1 cellular context compared by ENCODE assay signal in genomic region chr7:134886353-134887057, GRCh38.
A peak's percentile ranks its signal among the peaks of the same experiment; 100 is the strongest.
TF ChIP-seq lines count a peak whose summit lies in the region.

No MANE protein-coding gene starts in this region.

TF ChIP-seq in HEK293, 187 proteins besides CTCF, POLR2A, EP300 and RAD21 (continued from another document and continues in another):
- TF ChIP-seq ZNF26 (tag by site-specific recombination; IDR thresholded peaks at IDR 0.05) (no peak), ZNF776 (tag by site-specific recombination; IDR thresholded peaks at IDR 0.05; ENCODE audit: borderline replicate concordance) (no peak), SALL2 (tag by site-specific recombination; IDR thresholded peaks at IDR 0.05; ENCODE audit: borderline replicate concordance) (no peak), ZNF639 (tag by site-specific recombination; IDR thresholded peaks at IDR 0.05) (peak; percentile 87), ZNF600 (tag by site-specific recombination; IDR thresholded peaks at IDR 0.05) (no peak), ZNF548 (tag by site-specific recombination; IDR thresholded peaks at IDR 0.05) (no peak), TCF7L2 (IDR thresholded peaks at IDR 0.05; ENCODE audit: borderline replicate concordance, low read depth, low read length) (peak; percentile 98), ZNF677 (tag by site-specific recombination; IDR thresholded peaks at IDR 0.05) (no peak), ZNF513 (tag by site-specific recombination; IDR thresholded peaks at IDR 0.05) (no peak), YY2 (tag by site-specific recombination; IDR thresholded peaks at IDR 0.05) (no peak), SETDB1 (IDR thresholded peaks at IDR 0.05; ENCODE audit: insufficient read length, low read length) (peak; percentile 37), MZF1 (tag by site-specific recombination; IDR thresholded peaks at IDR 0.05; ENCODE audit: borderline replicate concordance) (peak; percentile 85; the same call in 1 of the 2 replicates), ZNF510 (tag by site-specific recombination; IDR thresholded peaks at IDR 0.05; ENCODE audit: insufficient replicate concordance) (no peak), ZNF140 (tag by site-specific recombination; IDR thresholded peaks at IDR 0.05) (no peak), ZBTB8A (tag by site-specific recombination; IDR thresholded peaks at IDR 0.05) (no peak), ZNF155 (tag by site-specific recombination; IDR thresholded peaks at IDR 0.05) (no peak), ZFP3 (tag by site-specific recombination; IDR thresholded peaks at IDR 0.05; ENCODE audit: low read depth) (no peak), ZNF239 (tag by site-specific recombination; IDR thresholded peaks at IDR 0.05) (no peak), ZNF148 (tag by site-specific recombination; IDR thresholded peaks at IDR 0.05; ENCODE audit: borderline replicate concordance) (no peak), ZBTB10 (tag by site-specific recombination; IDR thresholded peaks at IDR 0.05) (no peak), ZNF561 (tag by site-specific recombination; IDR thresholded peaks at IDR 0.05; ENCODE audit: borderline replicate concordance) (peak; percentile 34; the same call in 1 of the 2 replicates), ZNF426 (tag by site-specific recombination; IDR thresholded peaks at IDR 0.05) (no peak), ZNF555 (tag by site-specific recombination; conservative IDR thresholded peaks at IDR 0.05) (no peak), ZFP37 (tag by site-specific recombination; IDR thresholded peaks at IDR 0.05) (peak; percentile 66; the same call in 1 of the 2 replicates), ZNF16 (tag by site-specific recombination; IDR thresholded peaks at IDR 0.05; ENCODE audit: low read depth) (no peak), ZNF354C (tag by site-specific recombination; IDR thresholded peaks at IDR 0.05; ENCODE audit: borderline replicate concordance, low read depth) (no peak), ZNF48 (tag by site-specific recombination; IDR thresholded peaks at IDR 0.05) (no peak), ZNF791 (tag by site-specific recombination; IDR thresholded peaks at IDR 0.05) (no peak), ZNF830 (tag by site-specific recombination; IDR thresholded peaks at IDR 0.05; ENCODE audit: low read depth) (no peak), GLI4 (tag by site-specific recombination; IDR thresholded peaks at IDR 0.05) (no peak), ZBTB48 (tag by site-specific recombination; IDR thresholded peaks at IDR 0.05) (no peak), ZNF398 (tag by site-specific recombination; IDR thresholded peaks at IDR 0.05) (peak; percentile 62; the same call in 1 of the 2 replicates), ZNF777 (tag by site-specific recombination; IDR thresholded peaks at IDR 0.05; ENCODE audit: borderline replicate concordance) (no peak), SP2 (tag by site-specific recombination; IDR thresholded peaks at IDR 0.05) (no peak), ZNF837 (tag by site-specific recombination; IDR thresholded peaks at IDR 0.05) (no peak)
- TF ChIP-seq, protein P1, sequence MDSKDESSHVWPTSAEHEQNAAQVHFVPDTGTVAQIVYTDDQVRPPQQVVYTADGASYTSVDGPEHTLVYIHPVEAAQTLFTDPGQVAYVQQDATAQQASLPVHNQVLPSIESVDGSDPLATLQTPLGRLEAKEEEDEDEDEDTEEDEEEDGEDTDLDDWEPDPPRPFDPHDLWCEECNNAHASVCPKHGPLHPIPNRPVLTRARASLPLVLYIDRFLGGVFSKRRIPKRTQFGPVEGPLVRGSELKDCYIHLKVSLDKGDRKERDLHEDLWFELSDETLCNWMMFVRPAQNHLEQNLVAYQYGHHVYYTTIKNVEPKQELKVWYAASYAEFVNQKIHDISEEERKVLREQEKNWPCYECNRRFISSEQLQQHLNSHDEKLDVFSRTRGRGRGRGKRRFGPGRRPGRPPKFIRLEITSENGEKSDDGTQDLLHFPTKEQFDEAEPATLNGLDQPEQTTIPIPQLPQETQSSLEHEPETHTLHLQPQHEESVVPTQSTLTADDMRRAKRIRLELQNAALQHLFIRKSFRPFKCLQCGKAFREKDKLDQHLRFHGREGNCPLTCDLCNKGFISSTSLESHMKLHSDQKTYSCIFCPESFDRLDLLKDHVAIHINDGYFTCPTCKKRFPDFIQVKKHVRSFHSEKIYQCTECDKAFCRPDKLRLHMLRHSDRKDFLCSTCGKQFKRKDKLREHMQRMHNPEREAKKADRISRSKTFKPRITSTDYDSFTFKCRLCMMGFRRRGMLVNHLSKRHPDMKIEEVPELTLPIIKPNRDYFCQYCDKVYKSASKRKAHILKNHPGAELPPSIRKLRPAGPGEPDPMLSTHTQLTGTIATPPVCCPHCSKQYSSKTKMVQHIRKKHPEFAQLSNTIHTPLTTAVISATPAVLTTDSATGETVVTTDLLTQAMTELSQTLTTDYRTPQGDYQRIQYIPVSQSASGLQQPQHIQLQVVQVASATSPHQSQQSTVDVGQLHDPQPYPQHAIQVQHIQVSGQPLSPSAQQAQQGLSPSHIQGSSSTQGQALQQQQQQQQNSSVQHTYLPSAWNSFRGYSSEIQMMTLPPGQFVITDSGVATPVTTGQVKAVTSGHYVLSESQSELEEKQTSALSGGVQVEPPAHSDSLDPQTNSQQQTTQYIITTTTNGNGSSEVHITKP (tag by site-specific recombination; IDR thresholded peaks at IDR 0.05), result peak; percentile 67; the same call in 1 of the 2 replicates
- TF ChIP-seq, protein P2, sequence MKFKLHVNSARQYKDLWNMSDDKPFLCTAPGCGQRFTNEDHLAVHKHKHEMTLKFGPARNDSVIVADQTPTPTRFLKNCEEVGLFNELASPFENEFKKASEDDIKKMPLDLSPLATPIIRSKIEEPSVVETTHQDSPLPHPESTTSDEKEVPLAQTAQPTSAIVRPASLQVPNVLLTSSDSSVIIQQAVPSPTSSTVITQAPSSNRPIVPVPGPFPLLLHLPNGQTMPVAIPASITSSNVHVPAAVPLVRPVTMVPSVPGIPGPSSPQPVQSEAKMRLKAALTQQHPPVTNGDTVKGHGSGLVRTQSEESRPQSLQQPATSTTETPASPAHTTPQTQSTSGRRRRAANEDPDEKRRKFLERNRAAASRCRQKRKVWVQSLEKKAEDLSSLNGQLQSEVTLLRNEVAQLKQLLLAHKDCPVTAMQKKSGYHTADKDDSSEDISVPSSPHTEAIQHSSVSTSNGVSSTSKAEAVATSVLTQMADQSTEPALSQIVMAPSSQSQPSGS (tag by site-specific recombination; IDR thresholded peaks at IDR 0.05; ENCODE audit: low read depth), result no peak
- TF ChIP-seq, protein P3, sequence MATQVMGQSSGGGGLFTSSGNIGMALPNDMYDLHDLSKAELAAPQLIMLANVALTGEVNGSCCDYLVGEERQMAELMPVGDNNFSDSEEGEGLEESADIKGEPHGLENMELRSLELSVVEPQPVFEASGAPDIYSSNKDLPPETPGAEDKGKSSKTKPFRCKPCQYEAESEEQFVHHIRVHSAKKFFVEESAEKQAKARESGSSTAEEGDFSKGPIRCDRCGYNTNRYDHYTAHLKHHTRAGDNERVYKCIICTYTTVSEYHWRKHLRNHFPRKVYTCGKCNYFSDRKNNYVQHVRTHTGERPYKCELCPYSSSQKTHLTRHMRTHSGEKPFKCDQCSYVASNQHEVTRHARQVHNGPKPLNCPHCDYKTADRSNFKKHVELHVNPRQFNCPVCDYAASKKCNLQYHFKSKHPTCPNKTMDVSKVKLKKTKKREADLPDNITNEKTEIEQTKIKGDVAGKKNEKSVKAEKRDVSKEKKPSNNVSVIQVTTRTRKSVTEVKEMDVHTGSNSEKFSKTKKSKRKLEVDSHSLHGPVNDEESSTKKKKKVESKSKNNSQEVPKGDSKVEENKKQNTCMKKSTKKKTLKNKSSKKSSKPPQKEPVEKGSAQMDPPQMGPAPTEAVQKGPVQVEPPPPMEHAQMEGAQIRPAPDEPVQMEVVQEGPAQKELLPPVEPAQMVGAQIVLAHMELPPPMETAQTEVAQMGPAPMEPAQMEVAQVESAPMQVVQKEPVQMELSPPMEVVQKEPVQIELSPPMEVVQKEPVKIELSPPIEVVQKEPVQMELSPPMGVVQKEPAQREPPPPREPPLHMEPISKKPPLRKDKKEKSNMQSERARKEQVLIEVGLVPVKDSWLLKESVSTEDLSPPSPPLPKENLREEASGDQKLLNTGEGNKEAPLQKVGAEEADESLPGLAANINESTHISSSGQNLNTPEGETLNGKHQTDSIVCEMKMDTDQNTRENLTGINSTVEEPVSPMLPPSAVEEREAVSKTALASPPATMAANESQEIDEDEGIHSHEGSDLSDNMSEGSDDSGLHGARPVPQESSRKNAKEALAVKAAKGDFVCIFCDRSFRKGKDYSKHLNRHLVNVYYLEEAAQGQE (tag by site-specific recombination; IDR thresholded peaks at IDR 0.05), result no peak
